Comparison of ENCODE assay signal across 15 cellular contexts in the genomic region with DNA sequence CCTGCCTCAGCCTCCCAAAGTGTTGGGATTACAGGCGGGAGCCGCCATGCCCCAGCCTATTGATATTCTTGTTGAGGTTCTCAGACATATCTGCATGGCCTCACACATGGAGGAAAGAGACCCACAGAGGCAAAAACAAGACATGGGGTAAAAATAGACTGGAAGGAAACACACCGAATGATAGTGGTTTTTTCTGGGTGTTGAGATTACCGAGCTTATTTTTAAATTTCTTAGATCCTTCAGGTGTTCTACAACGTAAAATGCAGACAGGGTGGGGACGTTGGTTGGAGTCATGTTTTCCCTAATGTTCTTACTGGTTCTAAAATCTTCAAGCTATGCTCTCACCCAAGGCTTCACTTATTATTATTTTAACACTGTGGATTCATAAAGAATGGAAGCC. TPM values are rescaled to one million over a fixed set of nuclear protein-coding genes. Genes with fewer than 3 reads are reported as not detected.
DNase-seq lines count a peak whose midpoint lies in the region; ATAC-seq, FAIRE-seq and TF ChIP-seq lines count a peak whose summit lies in the region.
"Had no signal": no experiment of that assay in that cellular context is flagged by ENCODE, and none has a peak within 500 bp of the region (broad histone marks: within the 10 kb centered on the region; RNA-seq: fewer than 3 reads in every experiment).

No MANE protein-coding gene starts in this region.

- H3K4me3 ChIP-seq in SU-DHL-6 (ENCODE audit: insufficient read depth, low read length, poor library complexity, severe bottlenecking), result no peak overlapping the region
- no peak overlapping the region for H3K4me3 ChIP-seq in astrocyte (ENCODE audit: insufficient read depth, low read depth, low read length)
- H3K4me3 ChIP-seq: thoracic aorta had no signal

- H3K79me2 ChIP-seq in SU-DHL-6 (ENCODE audit: insufficient read depth, low read length), result no peaks in the 10 kb centered on the region
- H3K79me2 ChIP-seq in astrocyte (ENCODE audit: insufficient read depth, low read length), result no peaks in the 10 kb centered on the region

- H3K9ac ChIP-seq in SU-DHL-6 (ENCODE audit: low read length) (no peak overlapping the region), astrocyte (ENCODE audit: low read length) (no peak overlapping the region)

- H4K20me1 ChIP-seq in SU-DHL-6 (ENCODE audit: low read depth, low read length), result no peaks in the 10 kb centered on the region
- H4K20me1 ChIP-seq in astrocyte (ENCODE audit: insufficient read depth, low read length), result no peaks in the 10 kb centered on the region

- H3K27ac Mint-ChIP-seq in stimulated activated naive CD8-positive, alpha-beta T cell treated with anti-CD3 and anti-CD28 coated beads, Interleukin-15, Interleukin-2, amounts not matched to agents 100 ng/mL and 50 ng/mL, for 24 hours, result peak overlapping the region; percentile 99
- H3K27ac Mint-ChIP-seq in astrocyte (ENCODE audit: unreplicated experiment), result peak overlapping the region; percentile 31

- no peak for FAIRE-seq in astrocyte (lab: Jason Lieb, UNC)
- FAIRE-seq: endothelial cell of umbilical vein, H54 had no signal

- no peak for DNase-seq in stimulated activated naive CD8-positive, alpha-beta T cell treated with anti-CD3 and anti-CD28 coated beads, Interleukin-15, Interleukin-2, amounts not matched to agents 100 U/mL and 50 U/mL, for 24 hours
- DNase-seq in astrocyte (ENCODE audit: low read depth), result no peak
- DNase-seq in H4 (ENCODE audit: low spot score), result no peak
- no peak for DNase-seq in NCI-H2029 (lab: John Stamatoyannopoulos, UW)
- DNase-seq: Calu3, NCI-H1436 treated with DMSO at 0.1 percent for 48 hours, NCI-H2171 treated with DMSO at 0.1 percent for 48 hours, NCI-H69, T-helper 9 cell had no signal

- H3K36me3 Mint-ChIP-seq in stimulated activated naive CD8-positive, alpha-beta T cell treated with anti-CD3 and anti-CD28 coated beads, Interleukin-15, Interleukin-2, amounts not matched to agents 100 ng/mL and 50 ng/mL, for 24 hours (ENCODE audit: low read depth), result peaks cover 94% of the 10 kb centered on the region
- peaks cover 3% of the 10 kb centered on the region for H3K36me3 Mint-ChIP-seq in astrocyte (ENCODE audit: low read depth, unreplicated experiment)

- H3K9me3 Mint-ChIP-seq in stimulated activated naive CD8-positive, alpha-beta T cell treated with anti-CD3 and anti-CD28 coated beads, Interleukin-15, Interleukin-2, amounts not matched to agents 100 ng/mL and 50 ng/mL, for 24 hours, result no peaks in the 10 kb centered on the region
- H3K9me3 Mint-ChIP-seq in astrocyte (ENCODE audit: unreplicated experiment), result no peaks in the 10 kb centered on the region

- peak overlapping the region; percentile 85 for H3K4me3 Mint-ChIP-seq in stimulated activated naive CD8-positive, alpha-beta T cell treated with anti-CD3 and anti-CD28 coated beads, Interleukin-15, Interleukin-2, amounts not matched to agents 100 ng/mL and 50 ng/mL, for 24 hours
- H3K4me3 Mint-ChIP-seq in astrocyte (ENCODE audit: unreplicated experiment), result peak overlapping the region; percentile 40

- peaks cover 27% of the 10 kb centered on the region for H3K4me1 ChIP-seq in astrocyte (ENCODE audit: insufficient read depth, low read length)

- H3K4me2 ChIP-seq in SU-DHL-6 (ENCODE audit: low read depth, low read length, poor library complexity, severe bottlenecking), result peak overlapping the region; percentile 26
- H3K4me2 ChIP-seq in astrocyte (ENCODE audit: low read length), result no peak overlapping the region

- H3K27ac ChIP-seq in SU-DHL-6 (ENCODE audit: low read depth, low read length), result no peak overlapping the region
- no peak overlapping the region for H3K27ac ChIP-seq in astrocyte (ENCODE audit: low read depth, low read length)
- H3K27ac ChIP-seq: thoracic aorta had no signal

- peaks cover 99% of the 10 kb centered on the region for H3K4me1 Mint-ChIP-seq in stimulated activated naive CD8-positive, alpha-beta T cell treated with anti-CD3 and anti-CD28 coated beads, Interleukin-15, Interleukin-2, amounts not matched to agents 100 ng/mL and 50 ng/mL, for 24 hours (ENCODE audit: low read depth)
- peaks cover 29% of the 10 kb centered on the region for H3K4me1 Mint-ChIP-seq in astrocyte (ENCODE audit: low read depth, unreplicated experiment)

- H3K36me3 ChIP-seq in SU-DHL-6 (ENCODE audit: low read length) (no peaks in the 10 kb centered on the region), astrocyte (ENCODE audit: insufficient read depth, low read length) (no peaks in the 10 kb centered on the region)
- H3K36me3 ChIP-seq: thoracic aorta had no signal

- H2AFZ ChIP-seq in SU-DHL-6 (ENCODE audit: low read depth, low read length, severe bottlenecking), result no peak overlapping the region
- H2AFZ ChIP-seq in astrocyte (ENCODE audit: low read depth, low read length), result no peak overlapping the region

- H3K27me3 Mint-ChIP-seq in stimulated activated naive CD8-positive, alpha-beta T cell treated with anti-CD3 and anti-CD28 coated beads, Interleukin-15, Interleukin-2, amounts not matched to agents 100 ng/mL and 50 ng/mL, for 24 hours, result no peaks in the 10 kb centered on the region
- H3K27me3 Mint-ChIP-seq in astrocyte (ENCODE audit: low read depth, unreplicated experiment), result peaks cover 4% of the 10 kb centered on the region

- H3K9me2 ChIP-seq in SU-DHL-6 (replicated peaks; ENCODE audit: insufficient read depth, low read length), result no peaks in the 10 kb centered on the region

- H3K27me3 ChIP-seq in SU-DHL-6 (ENCODE audit: low read length), result no peaks in the 10 kb centered on the region
- H3K27me3 ChIP-seq in astrocyte (ENCODE audit: insufficient read depth, low read length), result no peaks in the 10 kb centered on the region

- no peaks in the 10 kb centered on the region for H3F3A ChIP-seq in SU-DHL-6 (ENCODE audit: insufficient read depth)

- no peak for ATAC-seq in stimulated activated naive CD8-positive, alpha-beta T cell treated with anti-CD3 and anti-CD28 coated beads, Interleukin-15, Interleukin-2, amounts not matched to agents 100 U/mL and 50 U/mL, for 24 hours
- ATAC-seq in HG02981 (IDR thresholded peaks at IDR 0.05; ENCODE audit: unreplicated experiment), result no peak

- H3K9me3 ChIP-seq in SU-DHL-6 (ENCODE audit: insufficient read depth, low read length) (no peaks in the 10 kb centered on the region), astrocyte (ENCODE audit: insufficient read depth, low read depth, low read length) (no peaks in the 10 kb centered on the region)
- H3K9me3 ChIP-seq: thoracic aorta had no signal

- TF ChIP-seq CTCF in SU-DHL-6 (IDR thresholded peaks at IDR 0.05; ENCODE audit: insufficient read depth, low read length, poor library complexity, severe bottlenecking) (no peak), astrocyte (IDR thresholded peaks at IDR 0.05; ENCODE audit: insufficient read depth, low read depth, low read length) (no peak)

RNA-seq across cellular contexts. Expression of a gene that starts 23.9 kb away (rescaled TPM):
- total RNA-seq in astrocyte, result 2.1 and 2.5 TPM in 2 replicates
- 2.9 and 4.7 TPM in 2 replicates for total RNA-seq in H4 (2014; rRNA removed; shearing (Covaris generic))
- total RNA-seq: endothelial cell of umbilical vein had no signal
